15 cellular contexts compared by ENCODE assay signal in genomic region chr6:12916001-12916400, GRCh38.
"Had no signal": no experiment of that assay in that cellular context is flagged by ENCODE, and none has a peak within 500 bp of the region (broad histone marks: within the 10 kb centered on the region; RNA-seq: fewer than 3 reads in every experiment).

No MANE protein-coding gene starts in this region.

- H3K4me3 Mint-ChIP-seq: activated naive CD8-positive, alpha-beta T cell; natural killer cell; stimulated activated memory B cell treated with anti-CD40 and anti-IgM and Interleukin-4, amounts not matched to agents 10 μg/mL and 1 μg/mL and 100 μg/mL, for 72 hours; type B pancreatic cell had no signal

- ATAC-seq: left cardiac atrium; natural killer cell; pancreas; stimulated activated memory B cell treated with anti-CD40 and anti-IgM and Interleukin-4, amounts not matched to agents 10 μg/mL and 1 μg/mL and 100 μg/mL, for 72 hours had no signal

- H3K36me3 Mint-ChIP-seq: activated naive CD8-positive, alpha-beta T cell; natural killer cell; stimulated activated memory B cell treated with anti-CD40 and anti-IgM and Interleukin-4, amounts not matched to agents 10 μg/mL and 1 μg/mL and 100 μg/mL, for 72 hours; type B pancreatic cell had no signal

- H3K27me3 Mint-ChIP-seq: activated naive CD8-positive, alpha-beta T cell had no signal

- DNase-seq: activated CD4-positive, alpha-beta T cell treated with anti-CD3 and anti-CD28 coated beads, Interleukin-2, amount 50 U/mL, for 4 hours; dermis blood vessel endothelial cell; effector memory CD4-positive, alpha-beta T cell; esophagus squamous epithelium; left cardiac atrium; mesendoderm; natural killer cell; pancreas; right lobe of liver; stimulated activated CD4-positive, alpha-beta T cell treated with anti-CD3 and anti-CD28 coated beads, Interleukin-4, amount 100 ng/mL, for 24 hours; testis had no signal

- H3K4me1 Mint-ChIP-seq: natural killer cell had no signal

- FAIRE-seq: islet of Langerhans, pancreas had no signal

- H3K9me3 Mint-ChIP-seq: natural killer cell; stimulated activated memory B cell treated with anti-CD40 and anti-IgM and Interleukin-4, amounts not matched to agents 10 μg/mL and 1 μg/mL and 100 μg/mL, for 72 hours; type B pancreatic cell had no signal

- H3K27ac Mint-ChIP-seq: activated naive CD8-positive, alpha-beta T cell; natural killer cell; stimulated activated memory B cell treated with anti-CD40 and anti-IgM and Interleukin-4, amounts not matched to agents 10 μg/mL and 1 μg/mL and 100 μg/mL, for 72 hours; type B pancreatic cell had no signal
